19 cellular contexts compared by ENCODE assay signal in genomic region chr12:20489645-20490044, GRCh38.
"Had no signal": no experiment of that assay in that cellular context is flagged by ENCODE, and none has a peak within 500 bp of the region (broad histone marks: within the 10 kb centered on the region; RNA-seq: fewer than 3 reads in every experiment).

No MANE protein-coding gene starts in this region.

- H3K9me3 ChIP-seq: gastrocnemius medialis, heart left ventricle, psoas muscle, sigmoid colon had no signal

- H3K36me3 ChIP-seq: gastrocnemius medialis, heart left ventricle, sigmoid colon had no signal

- DNase-seq: activated CD4-positive, alpha-beta memory T cell treated with anti-CD3 and anti-CD28 coated beads, Interleukin-2, amount 10 ng/mL, durations not matched to agents 7 days and 5 days; activated CD4-positive, alpha-beta T cell treated with anti-CD3 and anti-CD28 coated beads for 48 hours; activated CD4-positive, CD25-positive, alpha-beta regulatory T cell; activated CD8-positive, alpha-beta memory T cell treated with anti-CD3 and anti-CD28 coated beads, Interleukin-2, amount 10 ng/mL, durations not matched to agents 7 days and 5 days; activated naive CD8-positive, alpha-beta T cell treated with anti-CD3 and anti-CD28 coated beads, Interleukin-2, amount 10 ng/mL, durations not matched to agents 7 days and 5 days; amygdala; dorsolateral prefrontal cortex; endodermal cell; gastrocnemius medialis; heart left ventricle; kidney glomerular epithelial cell; left ventricle myocardium superior; psoas muscle; sigmoid colon; stimulated activated naive B cell treated with anti-CD40 and anti-IgM and Interleukin-4, amounts not matched to agents 10 μg/mL and 1 μg/mL and 100 μg/mL, for 72 hours; T1000 had no signal

- H3K4me1 Mint-ChIP-seq: memory B cell had no signal

- H3K27me3 ChIP-seq: dorsolateral prefrontal cortex, gastrocnemius medialis, heart left ventricle, sigmoid colon had no signal

- H3K27ac Mint-ChIP-seq: activated CD4-positive, alpha-beta memory T cell treated with anti-CD3 and anti-CD28 coated beads, Interleukin-2, amount 10 ng/mL, durations not matched to agents 7 days and 5 days; activated CD8-positive, alpha-beta memory T cell treated with anti-CD3 and anti-CD28 coated beads, Interleukin-2, amount 10 ng/mL, durations not matched to agents 7 days and 5 days; activated naive CD8-positive, alpha-beta T cell treated with anti-CD3 and anti-CD28 coated beads, Interleukin-2, amount 10 ng/mL, durations not matched to agents 7 days and 5 days; endodermal cell; memory B cell; stimulated activated naive B cell treated with anti-CD40 and anti-IgM and Interleukin-4, amounts not matched to agents 10 μg/mL and 1 μg/mL and 100 μg/mL, for 72 hours had no signal

- H3K4me3 Mint-ChIP-seq: activated CD4-positive, alpha-beta memory T cell treated with anti-CD3 and anti-CD28 coated beads, Interleukin-2, amount 10 ng/mL, durations not matched to agents 7 days and 5 days; activated CD8-positive, alpha-beta memory T cell treated with anti-CD3 and anti-CD28 coated beads, Interleukin-2, amount 10 ng/mL, durations not matched to agents 7 days and 5 days; activated naive CD8-positive, alpha-beta T cell treated with anti-CD3 and anti-CD28 coated beads, Interleukin-2, amount 10 ng/mL, durations not matched to agents 7 days and 5 days; endodermal cell; memory B cell; neural crest cell; stimulated activated naive B cell treated with anti-CD40 and anti-IgM and Interleukin-4, amounts not matched to agents 10 μg/mL and 1 μg/mL and 100 μg/mL, for 72 hours had no signal

- ATAC-seq: activated CD8-positive, alpha-beta memory T cell treated with anti-CD3 and anti-CD28 coated beads, Interleukin-2, amount 10 ng/mL, durations not matched to agents 7 days and 5 days; gastrocnemius medialis; heart left ventricle; left ventricle myocardium superior; psoas muscle; stimulated activated naive B cell treated with anti-CD40 and anti-IgM and Interleukin-4, amounts not matched to agents 10 μg/mL and 1 μg/mL and 100 μg/mL, for 72 hours had no signal

- H3K36me3 Mint-ChIP-seq: activated CD8-positive, alpha-beta memory T cell treated with anti-CD3 and anti-CD28 coated beads, Interleukin-2, amount 10 ng/mL, durations not matched to agents 7 days and 5 days; activated naive CD8-positive, alpha-beta T cell treated with anti-CD3 and anti-CD28 coated beads, Interleukin-2, amount 10 ng/mL, durations not matched to agents 7 days and 5 days; memory B cell; stimulated activated naive B cell treated with anti-CD40 and anti-IgM and Interleukin-4, amounts not matched to agents 10 μg/mL and 1 μg/mL and 100 μg/mL, for 72 hours had no signal

- H3K4me3 ChIP-seq: dorsolateral prefrontal cortex, gastrocnemius medialis, heart left ventricle, psoas muscle, sigmoid colon had no signal

- H3K4me1 ChIP-seq: gastrocnemius medialis, psoas muscle had no signal

- H3K27ac ChIP-seq: dorsolateral prefrontal cortex, gastrocnemius medialis, psoas muscle, sigmoid colon had no signal

- FAIRE-seq: colon had no signal

- H3K9me3 Mint-ChIP-seq: activated CD4-positive, alpha-beta memory T cell treated with anti-CD3 and anti-CD28 coated beads, Interleukin-2, amount 10 ng/mL, durations not matched to agents 7 days and 5 days; activated naive CD8-positive, alpha-beta T cell treated with anti-CD3 and anti-CD28 coated beads, Interleukin-2, amount 10 ng/mL, durations not matched to agents 7 days and 5 days; endodermal cell; memory B cell; neural crest cell had no signal

- H3K27me3 Mint-ChIP-seq: activated CD4-positive, alpha-beta memory T cell treated with anti-CD3 and anti-CD28 coated beads, Interleukin-2, amount 10 ng/mL, durations not matched to agents 7 days and 5 days; activated CD8-positive, alpha-beta memory T cell treated with anti-CD3 and anti-CD28 coated beads, Interleukin-2, amount 10 ng/mL, durations not matched to agents 7 days and 5 days; activated naive CD8-positive, alpha-beta T cell treated with anti-CD3 and anti-CD28 coated beads, Interleukin-2, amount 10 ng/mL, durations not matched to agents 7 days and 5 days; memory B cell; stimulated activated naive B cell treated with anti-CD40 and anti-IgM and Interleukin-4, amounts not matched to agents 10 μg/mL and 1 μg/mL and 100 μg/mL, for 72 hours had no signal
